29 cellular contexts compared by ENCODE assay signal in the genomic region with DNA sequence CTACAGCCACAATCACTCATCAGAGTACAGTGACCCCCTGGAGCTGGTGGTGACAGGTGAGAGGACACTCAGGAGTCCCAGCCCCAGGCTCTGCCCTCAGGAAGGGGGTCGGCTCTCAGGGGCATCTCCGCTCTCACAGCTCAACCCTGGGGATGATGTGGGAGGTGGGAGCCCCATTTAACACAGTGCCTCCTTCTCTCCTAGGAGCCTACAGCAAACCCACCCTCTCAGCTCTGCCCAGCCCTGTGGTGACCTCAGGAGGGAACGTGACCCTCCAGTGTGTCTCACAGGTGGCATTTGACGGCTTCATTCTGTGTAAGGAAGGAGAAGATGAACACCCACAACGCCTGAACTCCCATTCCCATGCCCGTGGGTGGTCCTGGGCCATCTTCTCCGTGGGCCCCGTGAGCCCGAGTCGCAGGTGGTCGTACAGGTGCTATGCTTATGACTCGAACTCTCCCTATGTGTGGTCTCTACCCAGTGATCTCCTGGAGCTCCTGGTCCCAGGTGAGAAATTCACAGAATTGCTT. TPM values are rescaled to one million over a fixed set of nuclear protein-coding genes. Genes with fewer than 3 reads are reported as not detected.
"Had no signal": no experiment of that assay in that cellular context is flagged by ENCODE, and none has a peak within 500 bp of the region (broad histone marks: within the 10 kb centered on the region; RNA-seq: fewer than 3 reads in every experiment).

No MANE protein-coding gene starts in this region.

- H3K27ac Mint-ChIP-seq: activated CD8-positive, alpha-beta T cell treated with anti-CD3 and anti-CD28 coated beads, Interleukin-2, amount 10 ng/mL, durations not matched to agents 7 days and 5 days; activated naive CD4-positive, alpha-beta T cell treated with anti-CD3 and anti-CD28 coated beads, Interleukin-2, amount 50 U/mL, for 24 hours; activated naive CD8-positive, alpha-beta T cell treated with anti-CD3 and anti-CD28 coated beads, Interleukin-2, amount 50 U/mL, for 24 hours; brain; T-cell; WTC11 had no signal

- H3K27ac ChIP-seq: KMS-11, SK-N-MC had no signal

- H3K36me3 Mint-ChIP-seq: activated naive CD4-positive, alpha-beta T cell treated with anti-CD3 and anti-CD28 coated beads, Interleukin-2, amount 50 U/mL, for 24 hours; brain; T-cell had no signal

- ATAC-seq: activated CD8-positive, alpha-beta T cell treated with anti-CD3 and anti-CD28 coated beads, Interleukin-2, amount 10 ng/mL, durations not matched to agents 7 days and 5 days; activated naive CD8-positive, alpha-beta T cell treated with anti-CD3 and anti-CD28 coated beads, Interleukin-2, amount 50 U/mL, for 24 hours; Right ventricle myocardium inferior; T-cell; WTC11 had no signal

- H3K4me1 Mint-ChIP-seq: activated naive CD4-positive, alpha-beta T cell treated with anti-CD3 and anti-CD28 coated beads, Interleukin-2, amount 50 U/mL, for 24 hours; brain had no signal

- H3K4me2 ChIP-seq: KMS-11 had no signal

- H3K4me3 Mint-ChIP-seq: activated CD8-positive, alpha-beta T cell treated with anti-CD3 and anti-CD28 coated beads, Interleukin-2, amount 10 ng/mL, durations not matched to agents 7 days and 5 days; activated naive CD4-positive, alpha-beta T cell treated with anti-CD3 and anti-CD28 coated beads, Interleukin-2, amount 50 U/mL, for 24 hours; activated naive CD8-positive, alpha-beta T cell treated with anti-CD3 and anti-CD28 coated beads, Interleukin-2, amount 50 U/mL, for 24 hours; brain; central memory CD8-positive, alpha-beta T cell; T-cell; WTC11 had no signal

- H3K9me3 Mint-ChIP-seq: activated naive CD4-positive, alpha-beta T cell treated with anti-CD3 and anti-CD28 coated beads, Interleukin-2, amount 50 U/mL, for 24 hours; activated naive CD8-positive, alpha-beta T cell treated with anti-CD3 and anti-CD28 coated beads, Interleukin-2, amount 50 U/mL, for 24 hours; central memory CD8-positive, alpha-beta T cell had no signal

- H3K4me3 ChIP-seq: SK-N-MC had no signal

- DNase-seq: activated CD4-positive, alpha-beta T cell treated with anti-CD3 and anti-CD28 coated beads for 48 hours; activated CD4-positive, alpha-beta T cell treated with anti-CD3 and anti-CD28 coated beads, Interleukin-2, amount 50 U/mL, for 4 hours; activated CD4-positive, CD25-positive, alpha-beta regulatory T cell treated with anti-CD3 and anti-CD28 coated beads, Interleukin-2, amount 50 U/mL, for 72 hours; activated CD8-positive, alpha-beta memory T cell treated with anti-CD3 and anti-CD28 coated beads, Interleukin-2, amount 50 U/mL, for 48 hours; activated CD8-positive, alpha-beta T cell treated with anti-CD3 and anti-CD28 coated beads, Interleukin-2, amount 10 ng/mL, durations not matched to agents 7 days and 5 days; activated naive CD4-positive, alpha-beta T cell; activated naive CD8-positive, alpha-beta T cell treated with anti-CD3 and anti-CD28 coated beads, Interleukin-2, amount 50 U/mL, for 24 hours; activated T-cell treated with anti-CD3 and anti-CD28 coated beads, Interleukin-2, amount 50 U/mL, for 1 hour; amniotic stem cell; NCI-H1092 treated with DMSO at 0.1 percent for 48 hours; NCI-H1417 treated with DMSO at 0.1 percent for 48 hours; NCI-H1694 treated with DMSO at 0.1 percent for 48 hours; NCI-H2029 treated with DMSO at 0.1 percent for 48 hours; NCI-H345; NCI-H510A; NCI-H69; NK-92 treated with Interleukin-12 subunit alpha and Interleukin-12 subunit beta, amount 100 ng/mL, for 24 hours; OCI-M1; RPMI8226; T-cell had no signal

- H3K9ac ChIP-seq: KMS-11 had no signal

RNA-seq across cellular contexts. Expression of a gene that starts 1.0 kb away (rescaled TPM):
- total RNA-seq: activated CD8-positive, alpha-beta T cell treated with anti-CD3 and anti-CD28 coated beads, Interleukin-2, amount 10 ng/mL, durations not matched to agents 7 days and 5 days; astrocyte; MCF 10A; WTC11 had no signal

RNA-seq across cellular contexts. Expression of a gene that starts 18.8 kb away (rescaled TPM):
- total RNA-seq: activated CD8-positive, alpha-beta T cell treated with anti-CD3 and anti-CD28 coated beads, Interleukin-2, amount 10 ng/mL, durations not matched to agents 7 days and 5 days; astrocyte; MCF 10A; WTC11 had no signal

RNA-seq across cellular contexts. Expression of a gene that starts 55.7 kb away (rescaled TPM):
- total RNA-seq: astrocyte, MCF 10A, WTC11 had no signal
